29 cellular contexts compared by ENCODE assay signal in genomic region chr6:151624481-151624880, GRCh38.
"Had no signal": no experiment of that assay in that cellular context is flagged by ENCODE, and none has a peak within 500 bp of the region (broad histone marks: within the 10 kb centered on the region; RNA-seq: fewer than 3 reads in every experiment).

No MANE protein-coding gene starts in this region.

- H3K36me3 Mint-ChIP-seq: activated CD4-positive, alpha-beta memory T cell treated with anti-CD3 and anti-CD28 coated beads for 36 hours; activated CD8-positive, alpha-beta memory T cell treated with anti-CD3 and anti-CD28 coated beads, Interleukin-2, amount 10 ng/mL, durations not matched to agents 7 days and 5 days; activated naive CD4-positive, alpha-beta T cell treated with anti-CD3 and anti-CD28 coated beads, Interleukin-2, amount 10 ng/mL, durations not matched to agents 7 days and 5 days; activated naive CD4-positive, alpha-beta T cell treated with anti-CD3 and anti-CD28 coated beads, Interleukin-2, amount 50 U/mL, for 72 hours; activated naive CD8-positive, alpha-beta T cell treated with anti-CD3 and anti-CD28 coated beads, Interleukin-2, amount 10 ng/mL, durations not matched to agents 7 days and 5 days; brain had no signal

- H3K4me3 ChIP-seq: ascending aorta, breast epithelium, cardiac muscle cell, colonic mucosa, gastroesophageal sphincter had no signal

- H3K4me3 Mint-ChIP-seq: activated CD4-positive, alpha-beta memory T cell treated with anti-CD3 and anti-CD28 coated beads for 36 hours; activated CD4-positive, alpha-beta T cell treated with anti-CD3 and anti-CD28 coated beads for 36 hours; activated CD4-positive, alpha-beta T cell treated with anti-CD3 and anti-CD28 coated beads, Interleukin-2, amount 10 ng/mL, durations not matched to agents 24 days and 14 days; activated CD8-positive, alpha-beta memory T cell treated with anti-CD3 and anti-CD28 coated beads, Interleukin-2, amount 10 ng/mL, durations not matched to agents 7 days and 5 days; activated CD8-positive, alpha-beta T cell treated with anti-CD3 and anti-CD28 coated beads, Interleukin-2, amount 10 ng/mL, durations not matched to agents 7 days and 5 days; activated naive CD4-positive, alpha-beta T cell treated with anti-CD3 and anti-CD28 coated beads, Interleukin-2, amount 10 ng/mL, durations not matched to agents 7 days and 5 days; activated naive CD8-positive, alpha-beta T cell treated with anti-CD3 and anti-CD28 coated beads, Interleukin-2, amount 10 ng/mL, durations not matched to agents 7 days and 5 days; activated T-helper 1 cell treated with anti-CD3 and anti-CD28 coated beads, Interleukin-12 subunit alpha, Interleukin-12 subunit beta, Interleukin-2, Interleukin-4 antibody, amounts not matched to agents 30 ng/mL and 10 ng/mL and 1 ng/mL, durations not matched to agents 14 hours and 24 hours and 36 hours; brain had no signal

- H3K27ac Mint-ChIP-seq: activated CD4-positive, alpha-beta memory T cell treated with anti-CD3 and anti-CD28 coated beads for 36 hours; activated CD4-positive, alpha-beta T cell treated with anti-CD3 and anti-CD28 coated beads for 36 hours; activated CD4-positive, alpha-beta T cell treated with anti-CD3 and anti-CD28 coated beads, Interleukin-2, amount 10 ng/mL, durations not matched to agents 24 days and 14 days; activated CD8-positive, alpha-beta memory T cell treated with anti-CD3 and anti-CD28 coated beads, Interleukin-2, amount 10 ng/mL, durations not matched to agents 7 days and 5 days; activated CD8-positive, alpha-beta T cell treated with anti-CD3 and anti-CD28 coated beads, Interleukin-2, amount 10 ng/mL, durations not matched to agents 7 days and 5 days; activated naive CD4-positive, alpha-beta T cell treated with anti-CD3 and anti-CD28 coated beads, Interleukin-2, amount 10 ng/mL, durations not matched to agents 7 days and 5 days; activated naive CD4-positive, alpha-beta T cell treated with anti-CD3 and anti-CD28 coated beads, Interleukin-2, amount 50 U/mL, for 72 hours; activated naive CD8-positive, alpha-beta T cell treated with anti-CD3 and anti-CD28 coated beads, Interleukin-2, amount 10 ng/mL, durations not matched to agents 7 days and 5 days; activated T-helper 1 cell treated with anti-CD3 and anti-CD28 coated beads, Interleukin-12 subunit alpha, Interleukin-12 subunit beta, Interleukin-2, Interleukin-4 antibody, amounts not matched to agents 30 ng/mL and 10 ng/mL and 1 ng/mL, durations not matched to agents 14 hours and 24 hours and 36 hours; activated T-helper 2 cell treated with anti-CD3 and anti-CD28 coated beads, Interferon-gamma antibody, Interleukin-2, Interleukin-4, amounts not matched to agents 10 μg/mL and 5 μg/mL and 100 μg/mL, durations not matched to agents 14 hours and 24 hours and 36 hours; brain had no signal

- H3K4me1 Mint-ChIP-seq: activated naive CD4-positive, alpha-beta T cell treated with anti-CD3 and anti-CD28 coated beads, Interleukin-2, amount 10 ng/mL, durations not matched to agents 7 days and 5 days; activated naive CD8-positive, alpha-beta T cell treated with anti-CD3 and anti-CD28 coated beads, Interleukin-2, amount 10 ng/mL, durations not matched to agents 7 days and 5 days; brain had no signal

- ATAC-seq: activated CD4-positive, alpha-beta T cell treated with anti-CD3 and anti-CD28 coated beads for 36 hours; activated CD8-positive, alpha-beta memory T cell treated with anti-CD3 and anti-CD28 coated beads, Interleukin-2, amount 10 ng/mL, durations not matched to agents 7 days and 5 days; activated CD8-positive, alpha-beta T cell treated with anti-CD3 and anti-CD28 coated beads, Interleukin-2, amount 10 ng/mL, durations not matched to agents 7 days and 5 days; activated naive CD4-positive, alpha-beta T cell treated with anti-CD3 and anti-CD28 coated beads, Interleukin-2, amount 50 U/mL, for 72 hours; esophagus mucosa; gastroesophageal sphincter had no signal

- H3K9me3 Mint-ChIP-seq: activated CD4-positive, alpha-beta memory T cell treated with anti-CD3 and anti-CD28 coated beads for 36 hours; activated CD4-positive, alpha-beta T cell treated with anti-CD3 and anti-CD28 coated beads, Interleukin-2, amount 10 ng/mL, durations not matched to agents 24 days and 14 days; activated naive CD4-positive, alpha-beta T cell treated with anti-CD3 and anti-CD28 coated beads, Interleukin-2, amount 10 ng/mL, durations not matched to agents 7 days and 5 days; activated naive CD4-positive, alpha-beta T cell treated with anti-CD3 and anti-CD28 coated beads, Interleukin-2, amount 50 U/mL, for 72 hours; activated naive CD8-positive, alpha-beta T cell treated with anti-CD3 and anti-CD28 coated beads, Interleukin-2, amount 10 ng/mL, durations not matched to agents 7 days and 5 days; activated T-helper 1 cell treated with anti-CD3 and anti-CD28 coated beads, Interleukin-12 subunit alpha, Interleukin-12 subunit beta, Interleukin-2, Interleukin-4 antibody, amounts not matched to agents 30 ng/mL and 10 ng/mL and 1 ng/mL, durations not matched to agents 14 hours and 24 hours and 36 hours; activated T-helper 2 cell treated with anti-CD3 and anti-CD28 coated beads, Interferon-gamma antibody, Interleukin-2, Interleukin-4, amounts not matched to agents 10 μg/mL and 5 μg/mL and 100 μg/mL, durations not matched to agents 14 hours and 24 hours and 36 hours; brain had no signal

- DNase-seq: activated CD4-positive, alpha-beta memory T cell treated with anti-CD3 and anti-CD28 coated beads for 36 hours; activated CD4-positive, alpha-beta T cell treated with anti-CD3 and anti-CD28 coated beads for 36 hours; activated CD4-positive, alpha-beta T cell treated with anti-CD3 and anti-CD28 coated beads, Interleukin-2, amount 10 ng/mL, durations not matched to agents 24 days and 14 days; activated CD4-positive, CD25-positive, alpha-beta regulatory T cell; activated CD4-positive, CD25-positive, alpha-beta regulatory T cell treated with anti-CD3 and anti-CD28 coated beads, Interleukin-2, amount 50 U/mL, for 72 hours; activated CD8-positive, alpha-beta memory T cell treated with anti-CD3 and anti-CD28 coated beads, Interleukin-2, amount 10 ng/mL, durations not matched to agents 7 days and 5 days; activated CD8-positive, alpha-beta memory T cell treated with anti-CD3 and anti-CD28 coated beads, Interleukin-2, amount 50 U/mL, for 4 hours; activated CD8-positive, alpha-beta T cell treated with anti-CD3 and anti-CD28 coated beads, Interleukin-2, amount 10 ng/mL, durations not matched to agents 7 days and 5 days; activated effector memory CD4-positive, alpha-beta T cell treated with anti-CD3 and anti-CD28 coated beads, Interleukin-2, amount 50 U/mL, for 16 hours; activated naive CD4-positive, alpha-beta T cell treated with anti-CD3 and anti-CD28 coated beads, Interleukin-2, amount 10 ng/mL, durations not matched to agents 7 days and 5 days; activated naive CD8-positive, alpha-beta T cell treated with anti-CD3 and anti-CD28 coated beads, Interleukin-2, amount 10 ng/mL, durations not matched to agents 7 days and 5 days; activated T-cell treated with anti-CD3 and anti-CD28 coated beads, Interleukin-2, amount 50 U/mL, for 1 hour; activated T-cell treated with anti-CD3 and anti-CD28 coated beads, Interleukin-2, amount 50 U/mL, for 48 hours; central memory CD4-positive, alpha-beta T cell; cerebellar nuclear complex; colonic mucosa; effector CD8-positive, alpha-beta T cell; foreskin melanocyte; head of caudate nucleus; T-helper 2 cell had no signal

- H3K27ac ChIP-seq: ascending aorta, breast epithelium, cardiac muscle cell, colonic mucosa, gastroesophageal sphincter had no signal

- H3K36me3 ChIP-seq: ascending aorta, breast epithelium, cardiac muscle cell, colonic mucosa, gastroesophageal sphincter had no signal

- H3K27me3 Mint-ChIP-seq: activated CD4-positive, alpha-beta T cell treated with anti-CD3 and anti-CD28 coated beads, Interleukin-2, amount 10 ng/mL, durations not matched to agents 24 days and 14 days; activated naive CD4-positive, alpha-beta T cell treated with anti-CD3 and anti-CD28 coated beads, Interleukin-2, amount 10 ng/mL, durations not matched to agents 7 days and 5 days; activated naive CD8-positive, alpha-beta T cell treated with anti-CD3 and anti-CD28 coated beads, Interleukin-2, amount 10 ng/mL, durations not matched to agents 7 days and 5 days had no signal

- H3K27me3 ChIP-seq: ascending aorta, breast epithelium, cardiac muscle cell, colonic mucosa, gastroesophageal sphincter had no signal

- H3K4me1 ChIP-seq: ascending aorta, breast epithelium, colonic mucosa, gastroesophageal sphincter had no signal

- H3K9me3 ChIP-seq: ascending aorta, breast epithelium, colonic mucosa, gastroesophageal sphincter had no signal
